Comparison of ENCODE assay signal across 23 cellular contexts in the genomic region with DNA sequence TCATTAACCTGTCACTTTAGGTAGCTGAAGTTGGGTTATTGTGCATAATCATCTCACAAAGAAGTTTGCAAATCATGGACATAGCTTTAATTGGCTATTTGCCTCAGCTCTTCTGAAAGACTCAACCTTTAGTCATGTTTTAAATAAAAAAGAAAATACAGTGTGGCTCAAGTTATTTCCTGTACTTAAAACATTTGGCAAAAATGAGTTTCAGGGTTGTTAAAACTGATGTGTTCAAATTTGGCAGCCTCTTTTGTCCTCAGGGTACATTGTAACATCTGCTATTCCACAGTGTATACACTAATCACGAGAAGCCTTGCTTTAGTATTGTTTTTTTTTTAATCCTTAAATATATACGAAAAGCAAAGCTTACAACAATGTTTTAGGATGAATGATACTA. TPM values are rescaled to one million over a fixed set of nuclear protein-coding genes. Genes with fewer than 3 reads are reported as not detected.
DNase-seq lines count a peak whose midpoint lies in the region; ATAC-seq, FAIRE-seq and TF ChIP-seq lines count a peak whose summit lies in the region.
"Had no signal": no experiment of that assay in that cellular context is flagged by ENCODE, and none has a peak within 500 bp of the region (broad histone marks: within the 10 kb centered on the region; RNA-seq: fewer than 3 reads in every experiment).

No MANE protein-coding gene starts in this region.

- no peaks in the 10 kb centered on the region for H3K9me3 ChIP-seq in MM.1S (replicated peaks; ENCODE audit: insufficient read depth, low read length)
- H3K9me3 ChIP-seq in keratinocyte (ENCODE audit: control insufficient read depth, low read depth, low read length): no peaks in the 10 kb centered on the region
- H3K9me3 ChIP-seq: ascending aorta, uterus had no signal

- H3K79me2 ChIP-seq in MM.1S (ENCODE audit: low read length) (no peaks in the 10 kb centered on the region), keratinocyte (ENCODE audit: control insufficient read depth, insufficient read depth, low read length) (no peaks in the 10 kb centered on the region)
- H3K79me2 ChIP-seq: parathyroid adenoma had no signal

- TF ChIP-seq CTCF in MM.1S (IDR thresholded peaks at IDR 0.05; ENCODE audit: low read length): no peak
- no peak for TF ChIP-seq CTCF in keratinocyte (optimal IDR thresholded peaks at IDR 0.05 in 1 of 3, IDR thresholded peaks at IDR 0.05 in 1 of 3, conservative IDR thresholded peaks at IDR 0.05 in 1 of 3; ENCODE audit: extremely low read depth in 1 of 3, insufficient read depth in 2 of 3, low read length in 3 of 3)

- H3K4me3 ChIP-seq in MM.1S (ENCODE audit: low read length): no peak overlapping the region
- no peak overlapping the region for H3K4me3 ChIP-seq in keratinocyte (ENCODE audit: control insufficient read depth in 2 of 3, extremely low read depth in 1 of 3, insufficient read depth in 2 of 3, low read depth in 1 of 3, low read length in 3 of 3)
- H3K4me3 ChIP-seq: ascending aorta, coronary artery, sigmoid colon, uterus had no signal

- H3K27me3 ChIP-seq in MM.1S (replicated peaks; ENCODE audit: insufficient read depth, low read length): no peaks in the 10 kb centered on the region
- no peaks in the 10 kb centered on the region for H3K27me3 ChIP-seq in keratinocyte (ENCODE audit: control insufficient read depth, extremely low read depth, insufficient read depth, low read length)
- H3K27me3 ChIP-seq: ascending aorta, sigmoid colon, uterus had no signal

- H3K36me3 ChIP-seq in MM.1S (replicated peaks; ENCODE audit: insufficient read depth, low read length) (no peaks in the 10 kb centered on the region), keratinocyte (ENCODE audit: control insufficient read depth in 2 of 2, extremely low read depth in 1 of 2, insufficient read depth in 2 of 2, low read length in 2 of 2) (no peaks in the 10 kb centered on the region)
- H3K36me3 ChIP-seq: ascending aorta, sigmoid colon, uterus had no signal

- H3K9ac ChIP-seq in MM.1S (ENCODE audit: low read length) (no peak overlapping the region), keratinocyte (ENCODE audit: control insufficient read depth, extremely low read depth, insufficient read depth, low read length) (no peak overlapping the region)
- H3K9ac ChIP-seq: KMS-11, parathyroid adenoma had no signal

- H3K4me1 ChIP-seq in MM.1S (ENCODE audit: low read length) (no peaks in the 10 kb centered on the region), keratinocyte (ENCODE audit: control insufficient read depth, extremely low read depth, insufficient read depth, low read length) (peaks cover 16% of the 10 kb centered on the region)
- H3K4me1 ChIP-seq: ascending aorta, parathyroid adenoma, sigmoid colon, uterus had no signal

- no peaks in the 10 kb centered on the region for H3K9me2 ChIP-seq in MM.1S (replicated peaks; ENCODE audit: insufficient read depth, low read length)

- H4K20me1 ChIP-seq in MM.1S (ENCODE audit: insufficient read depth, low read length): no peaks in the 10 kb centered on the region
- H4K20me1 ChIP-seq in keratinocyte (ENCODE audit: control insufficient read depth, extremely low read depth, insufficient read depth, low read length): no peaks in the 10 kb centered on the region

- H3K4me2 ChIP-seq in MM.1S (ENCODE audit: low read depth, low read length) (no peak overlapping the region), keratinocyte (ENCODE audit: control insufficient read depth, extremely low read depth, insufficient read depth, low read depth, low read length) (peak overlapping the region; percentile 52)
- H3K4me2 ChIP-seq: KMS-11 had no signal

- H3K27ac ChIP-seq in MM.1S (ENCODE audit: low read length) (no peak overlapping the region), keratinocyte (ENCODE audit: control insufficient read depth, insufficient read depth, low read length) (peak overlapping the region; percentile 32)
- H3K27ac ChIP-seq: ascending aorta, coronary artery, KMS-11, parathyroid adenoma, sigmoid colon, uterus had no signal

- ATAC-seq in GM18868 (IDR thresholded peaks at IDR 0.05; ENCODE audit: unreplicated experiment): no peak
- ATAC-seq: naive thymus-derived CD4-positive, alpha-beta T cell had no signal

- H2AFZ ChIP-seq in MM.1S (ENCODE audit: low read length) (no peak overlapping the region), keratinocyte (ENCODE audit: control insufficient read depth, low read length) (no peak overlapping the region)
- H2AFZ ChIP-seq: parathyroid adenoma had no signal

- peak; percentile 9 for FAIRE-seq in keratinocyte (lab: Jason Lieb, UNC)
- FAIRE-seq in HTR-8/SVneo (lab: Jason Lieb, UNC): no peak
- FAIRE-seq: endothelial cell of umbilical vein, G401.6, kidney, TTC549 had no signal

- H3K9me1 ChIP-seq in keratinocyte (ENCODE audit: control insufficient read depth, extremely low read depth, insufficient read depth, low read length): no peaks in the 10 kb centered on the region

- dilution Hi-C loops in keratinocyte (cut with MboI; ENCODE audit: extremely low pct_ligation_motif_present, low sequenced_read_pairs): no loop called here

- no peaks in the 10 kb centered on the region for H3F3A ChIP-seq in MM.1S (ENCODE audit: insufficient read depth, low read length)

- DNase-seq in COLO829 (ENCODE audit: low spot score) (peak; percentile 10), MM.1S (peak; percentile 11), dedifferentiated amniotic fluid mesenchymal stem cell (ENCODE audit: extremely low spot score) (peak; percentile 79), keratinocyte (ENCODE audit: low read depth, low spot score) (no peak), T-helper 2 cell (no peak), HTR-8/SVneo (ENCODE audit: insufficient read length, low spot score) (no peak), NCI-H128 (lab: John Stamatoyannopoulos, UW; ENCODE audit: unreplicated experiment) (no peak)
- DNase-seq: activated CD4-positive, alpha-beta T cell treated with anti-CD3 and anti-CD28 coated beads for 4 hours; kidney; naive thymus-derived CD4-positive, alpha-beta T cell; NCI-H1417; NCI-H774; sigmoid colon; substantia nigra; uterus had no signal

RNA-seq across cellular contexts. Expression of a gene that starts 31.5 kb away (rescaled TPM):
- polyA plus RNA-seq in keratinocyte: 0.21 to 0.75 TPM (median 0.45 TPM) in 3 replicates
- 45.4 TPM for polyA plus RNA-seq in keratinocyte (2011; ENCODE audit: low read depth)
- polyA plus RNA-seq in keratinocyte (2011; cell fraction: cytosol; rRNA removed): 0.12 and 0.39 TPM in 2 replicates
- 0.34 TPM in 1 of 2 replicates, not detected in the other for polyA plus RNA-seq in keratinocyte (2011; cell fraction: nucleus; rRNA removed)
- 0.34 and 27.5 TPM in 2 replicates for polyA plus RNA-seq in keratinocyte (2012; ENCODE audit: low replicate concordance)
- polyA minus RNA-seq in keratinocyte: 1.6 to 1.8 TPM in 2 of 3 replicates, not detected in the other
- polyA minus RNA-seq in keratinocyte (2011; cell fraction: cytosol; rRNA and poly(A)+ RNA removed): not detected
- polyA minus RNA-seq in keratinocyte (2011; cell fraction: nucleus; rRNA and poly(A)+ RNA removed): 1.1 and 1.9 TPM in 2 replicates
- polyA plus RNA-seq: endothelial cell of umbilical vein had no signal

Comparison
In these comparisons a context has a peak if more than half of its experiments do, and no peak if none do; other contexts are left out.
1. DNase-seq: peak in COLO829 (single experiment), MM.1S (single experiment) and dedifferentiated amniotic fluid mesenchymal stem cell (single experiment); none in keratinocyte (single experiment), T-helper 2 cell (0 of 5), HTR-8/SVneo (single experiment) and NCI-H128 (single experiment).